ENCODE assay signal across 1 cellular context in the genomic region with DNA sequence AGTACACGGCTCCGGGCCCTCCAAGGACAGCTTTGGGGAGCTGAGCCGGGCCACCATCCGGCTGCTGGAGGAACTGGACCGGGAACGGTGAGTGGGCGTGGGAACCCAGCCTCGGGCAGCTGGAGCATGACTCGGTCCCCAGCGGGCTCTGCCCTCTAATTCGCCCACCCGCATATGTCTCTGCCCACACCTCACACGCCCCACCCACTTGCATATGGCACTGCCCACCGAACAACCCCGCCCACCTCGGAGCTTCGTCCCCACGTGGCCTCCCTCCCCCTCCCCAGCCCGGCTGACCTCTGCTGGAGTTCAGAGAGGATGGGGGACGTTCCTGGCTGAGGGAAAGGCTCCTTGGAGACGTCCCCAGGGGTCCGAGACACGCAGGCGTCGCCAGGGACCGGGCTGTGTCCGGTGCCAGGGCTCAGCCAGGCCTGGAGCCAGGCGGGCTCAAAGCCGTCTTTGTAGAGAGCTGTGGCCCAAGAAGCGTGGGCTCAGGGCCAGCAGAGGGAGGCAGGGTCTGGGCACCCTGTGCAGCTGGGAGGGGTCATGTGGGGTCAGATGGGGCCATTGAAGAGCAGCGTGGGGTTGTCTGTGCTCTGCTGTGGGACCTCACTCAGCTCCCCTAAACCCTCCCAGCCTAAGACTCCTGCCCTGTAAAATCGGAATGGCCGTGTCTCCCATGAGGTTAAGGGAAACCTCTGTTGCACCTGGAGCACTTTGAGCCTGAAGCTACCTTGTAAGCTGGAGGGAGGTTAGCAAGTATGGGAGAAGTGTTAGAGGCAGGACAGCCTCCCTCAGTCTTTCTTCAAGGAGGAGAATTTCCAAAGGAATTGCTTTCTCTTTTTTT.
TF ChIP-seq lines count a peak whose summit lies in the region.

No MANE protein-coding gene starts in this region.

TF ChIP-seq in A549, 52 proteins besides CTCF, POLR2A, EP300 and RAD21 (continued from another document):
- TF ChIP-seq, protein P1, sequence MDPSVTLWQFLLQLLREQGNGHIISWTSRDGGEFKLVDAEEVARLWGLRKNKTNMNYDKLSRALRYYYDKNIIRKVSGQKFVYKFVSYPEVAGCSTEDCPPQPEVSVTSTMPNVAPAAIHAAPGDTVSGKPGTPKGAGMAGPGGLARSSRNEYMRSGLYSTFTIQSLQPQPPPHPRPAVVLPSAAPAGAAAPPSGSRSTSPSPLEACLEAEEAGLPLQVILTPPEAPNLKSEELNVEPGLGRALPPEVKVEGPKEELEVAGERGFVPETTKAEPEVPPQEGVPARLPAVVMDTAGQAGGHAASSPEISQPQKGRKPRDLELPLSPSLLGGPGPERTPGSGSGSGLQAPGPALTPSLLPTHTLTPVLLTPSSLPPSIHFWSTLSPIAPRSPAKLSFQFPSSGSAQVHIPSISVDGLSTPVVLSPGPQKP (IDR thresholded peaks at IDR 0.05; ENCODE audit: low read depth, low read length): no peak
